In genomic region chr13:59111711-59112110, GRCh38 we compare ENCODE assay signal across 15 cellular contexts.
DNase-seq lines count a peak whose midpoint lies in the region; FAIRE-seq and TF ChIP-seq lines count a peak whose summit lies in the region.
"Had no signal": no experiment of that assay in that cellular context is flagged by ENCODE, and none has a peak within 500 bp of the region (broad histone marks: within the 10 kb centered on the region; RNA-seq: fewer than 3 reads in every experiment).

No MANE protein-coding gene starts in this region.

- H3K4me3 ChIP-seq in prostate gland (no peak overlapping the region), Caco-2 (ENCODE audit: low read depth, low read length) (no peak overlapping the region)
- H3K4me3 ChIP-seq: A549, sigmoid colon, upper lobe of left lung had no signal

- POLR2A ChIA-PET in Caco-2 (lab: Charles Lee): no interaction called here

- DNase-seq in A172 (ENCODE audit: low spot score) (peak; percentile 54), HTR-8/SVneo (ENCODE audit: insufficient read length, low spot score) (peak; percentile 10), dedifferentiated amniotic fluid mesenchymal stem cell (ENCODE audit: extremely low spot score) (peak; percentile 35), mesothelial cell of epicardium (ENCODE audit: low spot score in 2 of 2, unreplicated experiment in 2 of 2) (no peak), prostate gland (ENCODE audit: low spot score) (no peak), Caco-2 (no peak), DMS153 treated with DMSO at 0.1 percent for 48 hours (lab: John Stamatoyannopoulos, UW; ENCODE audit: unreplicated experiment) (no peak)
- no peak for DNase-seq in activated naive CD4-positive, alpha-beta T cell treated with anti-CD3 and anti-CD28 coated beads, Interleukin-2, amount 10 ng/mL, durations not matched to agents 7 days and 5 days
- DNase-seq: activated CD8-positive, alpha-beta memory T cell treated with anti-CD3 and anti-CD28 coated beads, Interleukin-2, amount 10 ng/mL, durations not matched to agents 7 days and 5 days; activated naive CD8-positive, alpha-beta T cell treated with anti-CD3 and anti-CD28 coated beads for 36 hours; NCI-H2107; upper lobe of left lung had no signal

- no peaks in the 10 kb centered on the region for H3K27me3 ChIP-seq in prostate gland (replicated peaks; ENCODE audit: insufficient read depth)
- H3K27me3 ChIP-seq in Caco-2 (replicated peaks; ENCODE audit: control insufficient read depth, insufficient read depth, low read length): no peaks in the 10 kb centered on the region
- H3K27me3 ChIP-seq: sigmoid colon, upper lobe of left lung had no signal

- no peaks in the 10 kb centered on the region for H3K9me3 ChIP-seq in prostate gland
- H3K9me3 ChIP-seq in Caco-2: no peaks in the 10 kb centered on the region
- H3K9me3 ChIP-seq: A549, sigmoid colon, upper lobe of left lung had no signal

- H3K4me1 Mint-ChIP-seq in mesothelial cell of epicardium (peaks cover 11% of the 10 kb centered on the region), Caco-2 (ENCODE audit: low read depth, unreplicated experiment) (no peaks in the 10 kb centered on the region)
- no peaks in the 10 kb centered on the region for H3K4me1 Mint-ChIP-seq in activated naive CD4-positive, alpha-beta T cell treated with anti-CD3 and anti-CD28 coated beads, Interleukin-2, amount 10 ng/mL, durations not matched to agents 7 days and 5 days
- H3K4me1 Mint-ChIP-seq: activated CD8-positive, alpha-beta memory T cell treated with anti-CD3 and anti-CD28 coated beads, Interleukin-2, amount 10 ng/mL, durations not matched to agents 7 days and 5 days; activated naive CD8-positive, alpha-beta T cell treated with anti-CD3 and anti-CD28 coated beads for 36 hours had no signal

- intact Hi-C loops in prostate gland (cut with DNase I) (no loop called here), Caco-2 (cut with micrococcal nuclease; ENCODE audit: unreplicated experiment) (no loop called here)

- H3K27me3 Mint-ChIP-seq in mesothelial cell of epicardium (ENCODE audit: low read depth) (no peaks in the 10 kb centered on the region), Caco-2 (ENCODE audit: insufficient read depth, unreplicated experiment) (peaks cover 8% of the 10 kb centered on the region)
- H3K27me3 Mint-ChIP-seq in activated naive CD4-positive, alpha-beta T cell treated with anti-CD3 and anti-CD28 coated beads, Interleukin-2, amount 10 ng/mL, durations not matched to agents 7 days and 5 days: no peaks in the 10 kb centered on the region
- H3K27me3 Mint-ChIP-seq: activated CD8-positive, alpha-beta memory T cell treated with anti-CD3 and anti-CD28 coated beads, Interleukin-2, amount 10 ng/mL, durations not matched to agents 7 days and 5 days had no signal

- CTCF ChIA-PET in Caco-2 (lab: Charles Lee): no interaction called here
- CTCF ChIA-PET in activated naive CD4-positive, alpha-beta T cell treated with anti-CD3 and anti-CD28 coated beads, Interleukin-2, amount 10 ng/mL, durations not matched to agents 7 days and 5 days (lab: Charles Lee): no interaction called here

- H3K36me3 ChIP-seq in prostate gland (no peaks in the 10 kb centered on the region), Caco-2 (ENCODE audit: control insufficient read depth, insufficient read depth, low read length) (no peaks in the 10 kb centered on the region)
- H3K36me3 ChIP-seq: sigmoid colon, upper lobe of left lung had no signal

- H3K36me3 Mint-ChIP-seq in mesothelial cell of epicardium (peaks cover 4% of the 10 kb centered on the region), Caco-2 (ENCODE audit: insufficient read depth, unreplicated experiment) (no peaks in the 10 kb centered on the region)
- no peaks in the 10 kb centered on the region for H3K36me3 Mint-ChIP-seq in activated naive CD4-positive, alpha-beta T cell treated with anti-CD3 and anti-CD28 coated beads, Interleukin-2, amount 10 ng/mL, durations not matched to agents 7 days and 5 days
- H3K36me3 Mint-ChIP-seq: activated CD8-positive, alpha-beta memory T cell treated with anti-CD3 and anti-CD28 coated beads, Interleukin-2, amount 10 ng/mL, durations not matched to agents 7 days and 5 days; activated naive CD8-positive, alpha-beta T cell treated with anti-CD3 and anti-CD28 coated beads for 36 hours had no signal

- WGBS in prostate gland: 21% methylated on average over 3 of the region's 3 CpGs

- TF ChIP-seq POLR2A in prostate gland (IDR thresholded peaks at IDR 0.05): no peak

- H3K4me1 ChIP-seq in prostate gland (replicated peaks): no peaks in the 10 kb centered on the region
- H3K4me1 ChIP-seq in Caco-2: no peaks in the 10 kb centered on the region
- H3K4me1 ChIP-seq: A549, sigmoid colon, upper lobe of left lung had no signal

- TF ChIP-seq CTCF in mesothelial cell of epicardium (IDR thresholded peaks at IDR 0.05; ENCODE audit: unreplicated experiment) (no peak), prostate gland (IDR thresholded peaks at IDR 0.05) (no peak), Caco-2 (IDR thresholded peaks at IDR 0.05; ENCODE audit: insufficient read depth in 1 of 2, low read depth in 1 of 2, low read length in 1 of 2, severe bottlenecking in 1 of 2, unreplicated experiment in 1 of 2) (no peak)

- FAIRE-seq in HTR-8/SVneo (lab: Jason Lieb, UNC): no peak
- FAIRE-seq: A549 had no signal

- peak overlapping the region; percentile 66 for H3K27ac Mint-ChIP-seq in mesothelial cell of epicardium
- no peak overlapping the region for H3K27ac Mint-ChIP-seq in Caco-2 (ENCODE audit: unreplicated experiment)
- no peak overlapping the region for H3K27ac Mint-ChIP-seq in activated naive CD4-positive, alpha-beta T cell treated with anti-CD3 and anti-CD28 coated beads, Interleukin-2, amount 10 ng/mL, durations not matched to agents 7 days and 5 days
- H3K27ac Mint-ChIP-seq: activated CD8-positive, alpha-beta memory T cell treated with anti-CD3 and anti-CD28 coated beads, Interleukin-2, amount 10 ng/mL, durations not matched to agents 7 days and 5 days; activated naive CD8-positive, alpha-beta T cell treated with anti-CD3 and anti-CD28 coated beads for 36 hours had no signal

- H3K4me3 Mint-ChIP-seq in mesothelial cell of epicardium (no peak overlapping the region), Caco-2 (ENCODE audit: unreplicated experiment) (no peak overlapping the region)
- H3K4me3 Mint-ChIP-seq in activated naive CD4-positive, alpha-beta T cell treated with anti-CD3 and anti-CD28 coated beads, Interleukin-2, amount 10 ng/mL, durations not matched to agents 7 days and 5 days: no peak overlapping the region
- H3K4me3 Mint-ChIP-seq: activated CD8-positive, alpha-beta memory T cell treated with anti-CD3 and anti-CD28 coated beads, Interleukin-2, amount 10 ng/mL, durations not matched to agents 7 days and 5 days; activated naive CD8-positive, alpha-beta T cell treated with anti-CD3 and anti-CD28 coated beads for 36 hours had no signal

- no TSS peak for BruUV-seq in Caco-2 (replicated peaks; lab: Mats Ljungman, UMichigan)

- H3K9me3 Mint-ChIP-seq in mesothelial cell of epicardium: peaks cover 5% of the 10 kb centered on the region
- H3K9me3 Mint-ChIP-seq in Caco-2 (ENCODE audit: unreplicated experiment): no peaks in the 10 kb centered on the region
- H3K9me3 Mint-ChIP-seq in activated naive CD4-positive, alpha-beta T cell treated with anti-CD3 and anti-CD28 coated beads, Interleukin-2, amount 10 ng/mL, durations not matched to agents 7 days and 5 days: no peaks in the 10 kb centered on the region

- H3K27ac ChIP-seq in prostate gland: no peak overlapping the region
- H3K27ac ChIP-seq: A549, KMS-11, upper lobe of left lung had no signal

Comparison
In these comparisons a context has a peak if more than half of its experiments do, and no peak if none do; other contexts are left out.
1. DNase-seq: peak in A172 (single experiment), HTR-8/SVneo (single experiment) and dedifferentiated amniotic fluid mesenchymal stem cell (single experiment); none in mesothelial cell of epicardium (0 of 2), prostate gland (single experiment), Caco-2 (0 of 2), activated naive CD4-positive, alpha-beta T cell treated with anti-CD3 and anti-CD28 coated beads, Interleukin-2, amount 10 ng/mL, durations not matched to agents 7 days and 5 days (single experiment) and DMS153 treated with DMSO at 0.1 percent for 48 hours (single experiment).